Comparison of ENCODE assay signal across 9 cellular contexts in genomic region chr13:32409561-32410440, GRCh38. TPM values are rescaled to one million over a fixed set of nuclear protein-coding genes. Genes with fewer than 3 reads are reported as not detected.
A peak's percentile ranks its signal among the peaks of the same experiment; 100 is the strongest.
DNase-seq lines count a peak whose midpoint lies in the region; ATAC-seq and TF ChIP-seq lines count a peak whose summit lies in the region.
"Had no signal": no experiment of that assay in that cellular context is flagged by ENCODE, and none has a peak within 500 bp of the region (broad histone marks: within the 10 kb centered on the region; RNA-seq: fewer than 3 reads in every experiment).

No MANE protein-coding gene starts in this region.

- TF ChIP-seq EP300 in tibial nerve (IDR thresholded peaks at IDR 0.05) (peak; percentile 29 to 61), transverse colon (IDR thresholded peaks at IDR 0.05; ENCODE audit: low read depth) (no peak)

- 35 to 42% methylated on average over 27 of the region's 27 CpGs for whole genome bisulfite sequencing in tibial nerve, 2 donors
- 79 to 85% methylated on average over 14 to 27 of the region's 27 CpGs for WGBS in transverse colon (ENCODE audit: low coverage in 1 of 2), 2 donors

- H3K4me3 ChIP-seq in left lung (peak overlapping the region in 1 of 2 donors; percentile 9), tibial nerve (peak overlapping the region in 2 of 4 donors; percentile 12 to 40), transverse colon (no peak overlapping the region)

- TF ChIP-seq POLR2A in tibial nerve (IDR thresholded peaks at IDR 0.05) (no peak), transverse colon (IDR thresholded peaks at IDR 0.05) (no peak)

- peaks cover 0 to 6% of the 10 kb centered on the region in 2 donors for H3K36me3 ChIP-seq in left lung
- peaks cover 0 to 27% (median 0%) of the 10 kb centered on the region in 3 donors for H3K36me3 ChIP-seq in tibial nerve
- no peaks in the 10 kb centered on the region for H3K36me3 ChIP-seq in transverse colon

- TF ChIP-seq CTCF in left lung (IDR thresholded peaks at IDR 0.05) (no peak), tibial nerve (IDR thresholded peaks at IDR 0.05) (no peak), transverse colon (IDR thresholded peaks at IDR 0.05) (no peak)

- H3K27ac ChIP-seq in left lung = no peak overlapping the region
- H3K27ac ChIP-seq in tibial nerve = peak overlapping the region in 3 of 4 donors; percentile 6 to 77 (median 71)
- peak overlapping the region in 1 of 4 donors; percentile 2 for H3K27ac ChIP-seq in transverse colon

- H3K4me1 ChIP-seq in left lung = peaks cover 2 to 16% of the 10 kb centered on the region in 2 donors
- H3K4me1 ChIP-seq in tibial nerve = peaks cover 0 to 26% (median 0%) of the 10 kb centered on the region in 4 donors
- peaks cover 0 to 6% (median 2%) of the 10 kb centered on the region in 4 donors for H3K4me1 ChIP-seq in transverse colon

- no peaks in the 10 kb centered on the region for H3K27me3 ChIP-seq in left lung
- no peaks in the 10 kb centered on the region for H3K27me3 ChIP-seq in tibial nerve
- H3K27me3 ChIP-seq in transverse colon = no peaks in the 10 kb centered on the region

- DNase-seq in NCI-H1092 treated with DMSO at 0.1 percent for 48 hours (lab: John Stamatoyannopoulos, UW) (peak; percentile 19), NCI-H1092 (lab: John Stamatoyannopoulos, UW) (no peak), ecto neural progenitor cell (ENCODE audit: low spot score) (peak; percentile 56), left lung (no peak), tibial nerve (ENCODE audit: low spot score in 2 of 2) (peak; percentile 23 to 57), NCI-H187 (lab: John Stamatoyannopoulos, UW) (no peak), transverse colon (no peak)
- DNase-seq: NCI-H1048 had no signal

- intact Hi-C loops in left lung (cut with DNase I) (no loop called here), transverse colon (cut with DNase I; ENCODE audit: low total_unique reads) (no loop called here)

- in situ Hi-C loops in transverse colon (cut with MboI; ENCODE audit: low pct_ligation_motif_present in 1 of 4, low pct_unique_long_range_greater_than_20kb in 1 of 4, low sequenced_read_pairs in 3 of 4) = no loop called here

- H3K9me3 ChIP-seq in left lung (no peaks in the 10 kb centered on the region), tibial nerve (no peaks in the 10 kb centered on the region), transverse colon (no peaks in the 10 kb centered on the region)

- ATAC-seq in left lung (peak; percentile 76), esophagus mucosa (no peak)

RNA-seq across cellular contexts. Expression of gene N4BP2L1, which starts 18.1 kb away (rescaled TPM):
- total RNA-seq in left lung = 10 to 100 TPM; 12.4 to 13.4 TPM
- 10 to 100 TPM; 15.6 to 31.4 (median 24.5) TPM for total RNA-seq in tibial nerve
- 1.8 TPM for total RNA-seq in esophagus mucosa
- total RNA-seq in transverse colon = 10 to 100 TPM in 2 of 4 donors, 1 to 10 TPM in 2; 1.5 to 25.1 (median 8.9) TPM

Comparison
In these comparisons a context has a peak if more than half of its experiments do, and no peak if none do; other contexts are left out.
1. DNase-seq: peak in NCI-H1092 treated with DMSO at 0.1 percent for 48 hours (single experiment), ecto neural progenitor cell (single experiment) and tibial nerve (2 of 2); none in NCI-H1092 (single experiment), left lung (0 of 2), NCI-H187 (0 of 2) and transverse colon (single experiment).
2. H3K27ac ChIP-seq: peak in tibial nerve (3 of 4); none in left lung (0 of 2).